8 cellular contexts compared by ENCODE assay signal in genomic region chr16:1543085-1543896, GRCh38. TPM values are rescaled to one million over a fixed set of nuclear protein-coding genes. Genes with fewer than 3 reads are reported as not detected.
DNase-seq lines count a peak whose midpoint lies in the region; ATAC-seq and TF ChIP-seq lines count a peak whose summit lies in the region.

No MANE protein-coding gene starts in this region.

- peaks cover 31% of the 10 kb centered on the region for H3K36me3 Mint-ChIP-seq in activated CD4-positive, alpha-beta T cell treated with anti-CD3 and anti-CD28 coated beads for 36 hours (ENCODE audit: low read depth)
- H3K36me3 Mint-ChIP-seq in endodermal cell (ENCODE audit: low read depth), result peaks cover 2% of the 10 kb centered on the region

- CTCF ChIA-PET in activated CD4-positive, alpha-beta T cell treated with anti-CD3 and anti-CD28 coated beads for 36 hours (lab: Charles Lee), result interaction anchor here (0.7 to 1.0 kb wide), 2 partner anchors 15 to 245 kb away, joined by 3 read pairs; no protein-coding TSS in a partner anchor

- H3K27me3 Mint-ChIP-seq in activated CD4-positive, alpha-beta T cell treated with anti-CD3 and anti-CD28 coated beads for 36 hours, result no peaks in the 10 kb centered on the region
- no peaks in the 10 kb centered on the region for H3K27me3 Mint-ChIP-seq in endodermal cell (ENCODE audit: insufficient read depth)

- H3K9me3 ChIP-seq in endodermal cell (ENCODE audit: control insufficient read depth, low read length) (no peaks in the 10 kb centered on the region), mesodermal cell (ENCODE audit: control insufficient read depth, low read length) (no peaks in the 10 kb centered on the region), stomach (no peaks in the 10 kb centered on the region)

- peak overlapping the region; percentile 71 for H3K4me3 Mint-ChIP-seq in activated CD4-positive, alpha-beta T cell treated with anti-CD3 and anti-CD28 coated beads for 36 hours
- H3K4me3 Mint-ChIP-seq in endodermal cell, result no peak overlapping the region

- H3K27me3 ChIP-seq in endodermal cell (ENCODE audit: control insufficient read depth, insufficient read depth, low read length, poor library complexity, severe bottlenecking) (no peaks in the 10 kb centered on the region), stomach (no peaks in the 10 kb centered on the region)

- no peak for TF ChIP-seq EP300 in stomach (IDR thresholded peaks at IDR 0.05)

- no peak overlapping the region for H3K9ac ChIP-seq in endodermal cell (ENCODE audit: extremely low read depth, low read length, poor library complexity, severe bottlenecking)

- TF ChIP-seq POLR2A in stomach (IDR thresholded peaks at IDR 0.05), result no peak

- DNase-seq in CD1c-positive myeloid dendritic cell (ENCODE audit: extremely low spot score) (peak; percentile 90), HuH-7 (ENCODE audit: low spot score) (peak; percentile 56), endodermal cell (peak; percentile 75), stomach (peak; percentile 32), NCI-H1048 (lab: John Stamatoyannopoulos, UW) (no peak), occipital lobe (lab: John Stamatoyannopoulos, UW) (no peak)
- peak; percentile 84 for DNase-seq in activated CD4-positive, alpha-beta T cell treated with anti-CD3 and anti-CD28 coated beads for 36 hours

- H3K4me1 Mint-ChIP-seq in activated CD4-positive, alpha-beta T cell treated with anti-CD3 and anti-CD28 coated beads for 36 hours, result peaks cover 78% of the 10 kb centered on the region
- H3K4me1 Mint-ChIP-seq in endodermal cell, result no peaks in the 10 kb centered on the region

- no peaks in the 10 kb centered on the region for H3K9me3 Mint-ChIP-seq in activated CD4-positive, alpha-beta T cell treated with anti-CD3 and anti-CD28 coated beads for 36 hours (ENCODE audit: low read depth)
- no peaks in the 10 kb centered on the region for H3K9me3 Mint-ChIP-seq in endodermal cell

- H3K4me3 ChIP-seq in endodermal cell (ENCODE audit: low read length) (no peak overlapping the region), mesodermal cell (ENCODE audit: extremely low read depth, insufficient read depth, low read length, poor library complexity, severe bottlenecking) (no peak overlapping the region), stomach (no peak overlapping the region)

- TF ChIP-seq CTCF in endodermal cell (conservative IDR thresholded peaks at IDR 0.05), result peak; percentile 29
- no peak for TF ChIP-seq CTCF in stomach (IDR thresholded peaks at IDR 0.05)

- no peak overlapping the region for H3K27ac ChIP-seq in endodermal cell (ENCODE audit: low read depth, low read length)
- peak overlapping the region; percentile 53 for H3K27ac ChIP-seq in mesodermal cell (ENCODE audit: low read depth, low read length, severe bottlenecking)
- peak overlapping the region; percentile 37 to 88 (median 84) for H3K27ac ChIP-seq in stomach

- ATAC-seq in activated CD4-positive, alpha-beta T cell treated with anti-CD3 and anti-CD28 coated beads for 36 hours, result peak; percentile 85

- WGBS in endodermal cell (ENCODE audit: insufficient coverage in 1 of 2, insufficient read length in 1 of 2), 2 experiments, result 81 to 86% methylated on average over 27 to 30 of the region's 30 CpGs
- WGBS in mesodermal cell (ENCODE audit: insufficient coverage in 2 of 2), 2 experiments, result 77 to 87% methylated on average over 21 to 29 of the region's 30 CpGs
- WGBS in stomach, 5 donors, result 48 to 63% (median 52%) methylated on average over 30 of the region's 30 CpGs

- POLR2A ChIA-PET in activated CD4-positive, alpha-beta T cell treated with anti-CD3 and anti-CD28 coated beads for 36 hours (lab: Charles Lee), result no interaction called here

- intact Hi-C loops in activated CD4-positive, alpha-beta T cell treated with anti-CD3 and anti-CD28 coated beads for 36 hours (cut with DNase I, micrococcal nuclease), result loop anchor here (1.0 to 10.0 kb wide), 9 partner anchors 8 to 234 kb away; partner anchors contain the start of genes CLCN7 (in 1 of the 2), CRAMP1 (in 1 of the 2), EME2 (in 1 of the 2) and IFT140 (in 1 of the 2)
- intact Hi-C loops in stomach (cut with DNase I; ENCODE audit: low total_unique reads), result no loop called here

- no peaks in the 10 kb centered on the region for H3K36me3 ChIP-seq in endodermal cell (ENCODE audit: control insufficient read depth, insufficient read depth, low read length)
- peaks cover 6% of the 10 kb centered on the region for H3K36me3 ChIP-seq in mesodermal cell (ENCODE audit: control insufficient read depth, insufficient read depth, low read length)
- H3K36me3 ChIP-seq in stomach, result peaks cover 15 to 72% (median 53%) of the 10 kb centered on the region in 4 donors

- H3K27ac Mint-ChIP-seq in activated CD4-positive, alpha-beta T cell treated with anti-CD3 and anti-CD28 coated beads for 36 hours, result peak overlapping the region; percentile 99
- H3K27ac Mint-ChIP-seq in endodermal cell, result no peak overlapping the region

- H3K4me1 ChIP-seq in endodermal cell (ENCODE audit: control insufficient read depth, insufficient read depth, low read length) (no peaks in the 10 kb centered on the region), mesodermal cell (ENCODE audit: control insufficient read depth, insufficient read depth, low read length, poor library complexity, severe bottlenecking) (peaks cover 28% of the 10 kb centered on the region), stomach (peaks cover 31 to 85% (median 57%) of the 10 kb centered on the region in 4 donors)

RNA-seq across cellular contexts. Expression of gene TMEM204, which starts 9.8 kb away (rescaled TPM):
- total RNA-seq in activated CD4-positive, alpha-beta T cell treated with anti-CD3 and anti-CD28 coated beads for 36 hours, result 10 to 100 TPM; 12.6 to 17.5 TPM
- total RNA-seq in endodermal cell (not detected), stomach (10 to 100 TPM in 3 of 5 donors, 1 to 10 TPM in 2; 2.7 to 45.8 (median 15.2) TPM), occipital lobe (2.5 TPM)
- 0.32 TPM for polyA plus RNA-seq in endodermal cell (2013, experiment 1 of 2)
- polyA plus RNA-seq in endodermal cell (2013, experiment 2 of 2), result 0.66 TPM
- 16.4 TPM for polyA plus RNA-seq in mesodermal cell (2013, experiment 1 of 2)
- 10.3 TPM for polyA plus RNA-seq in mesodermal cell (2013, experiment 2 of 2)
- 10 to 100 TPM; 10.2 to 20.5 (median 19.9) TPM for polyA plus RNA-seq in stomach

RNA-seq across cellular contexts. Expression of gene TELO2, which starts 50.1 kb away (rescaled TPM):
- total RNA-seq in activated CD4-positive, alpha-beta T cell treated with anti-CD3 and anti-CD28 coated beads for 36 hours, result 10 to 100 TPM; 48.1 to 60.0 TPM
- total RNA-seq in endodermal cell (10 to 100 TPM; 85.0 to 91.7 TPM), stomach (100 to 1,000 TPM in 2 of 5 donors, 10 to 100 TPM in 3; 23.5 to 107 (median 29.8) TPM), occipital lobe (11.7 TPM)
- 41.8 TPM for polyA plus RNA-seq in endodermal cell (2013, experiment 1 of 2)
- 36.9 TPM for polyA plus RNA-seq in endodermal cell (2013, experiment 2 of 2)
- polyA plus RNA-seq in mesodermal cell (2013, experiment 1 of 2), result 34.4 TPM
- 23.8 TPM for polyA plus RNA-seq in mesodermal cell (2013, experiment 2 of 2)
- 10 to 100 TPM; 12.4 to 53.6 (median 34.4) TPM for polyA plus RNA-seq in stomach

RNA-seq across cellular contexts. Expression of gene PTX4, which starts 54.5 kb away (rescaled TPM):
- total RNA-seq in activated CD4-positive, alpha-beta T cell treated with anti-CD3 and anti-CD28 coated beads for 36 hours, result not detected
- total RNA-seq in endodermal cell (not detected), stomach (not detected), occipital lobe (not detected)
- polyA plus RNA-seq in endodermal cell (2013, experiment 1 of 2), result not detected
- not detected for polyA plus RNA-seq in endodermal cell (2013, experiment 2 of 2)
- polyA plus RNA-seq in mesodermal cell (2013, experiment 1 of 2), result not detected
- not detected for polyA plus RNA-seq in mesodermal cell (2013, experiment 2 of 2)
- polyA plus RNA-seq in stomach, result not detected

Comparison
In these comparisons a context has a peak if more than half of its experiments do, and no peak if none do; other contexts are left out.
1. DNase-seq: peak in CD1c-positive myeloid dendritic cell (single experiment), HuH-7 (single experiment), activated CD4-positive, alpha-beta T cell treated with anti-CD3 and anti-CD28 coated beads for 36 hours (single experiment), endodermal cell (single experiment) and stomach (single experiment); none in NCI-H1048 (single experiment) and occipital lobe (single experiment).